8 cellular contexts compared by ENCODE assay signal in genomic region chr7:127652333-127653248, GRCh38. TPM values are rescaled to one million over a fixed set of nuclear protein-coding genes. Genes with fewer than 3 reads are reported as not detected.
DNase-seq lines count a peak whose midpoint lies in the region; ATAC-seq and TF ChIP-seq lines count a peak whose summit lies in the region.

No MANE protein-coding gene starts in this region.

- H3K36me3 ChIP-seq in SJCRH30: peaks cover 8% of the 10 kb centered on the region; the same call in 1 of the 2 replicates
- H3K36me3 ChIP-seq in neutrophil: no peaks in the 10 kb centered on the region

- H3K27me3 ChIP-seq in SJCRH30 (no peaks in the 10 kb centered on the region), neutrophil (no peaks in the 10 kb centered on the region)

- peak; percentile 75 for DNase-seq in DMS53 (lab: John Stamatoyannopoulos, UW)
- no peak for DNase-seq in DMS53 treated with DMSO at 0.1 percent for 48 hours (lab: John Stamatoyannopoulos, UW; ENCODE audit: unreplicated experiment)
- peak in 1 of 2 experiments; percentile 22 for DNase-seq in SJCRH30
- peak; percentile 37 for DNase-seq in epithelial cell of esophagus (ENCODE audit: low read depth)
- DNase-seq in GM20000 (ENCODE audit: low spot score): no peak

- H3K4me3 ChIP-seq in SJCRH30 (peak overlapping the region; percentile 89), epithelial cell of esophagus (ENCODE audit: low read length) (peak overlapping the region; percentile 93), neutrophil (ENCODE audit: low read depth in 1 of 2, low read length in 1 of 2) (peak overlapping the region; percentile 94 to 97)

- H3K9me3 ChIP-seq in SJCRH30 (replicated peaks) (no peaks in the 10 kb centered on the region), neutrophil (no peaks in the 10 kb centered on the region)

- peaks cover 9% of the 10 kb centered on the region for H3K4me1 ChIP-seq in SJCRH30
- H3K4me1 ChIP-seq in neutrophil (ENCODE audit: control insufficient read depth in 1 of 2, insufficient read depth in 1 of 2, low read depth in 1 of 2, low read length in 1 of 2): peaks cover 40 to 42% of the 10 kb centered on the region in 2 experiments

- TF ChIP-seq CTCF in epithelial cell of esophagus (IDR thresholded peaks at IDR 0.05; ENCODE audit: insufficient read depth, low read depth, low read length, missing control alignments): no peak
- TF ChIP-seq CTCF in neutrophil (IDR thresholded peaks at IDR 0.05): no peak
- no peak for TF ChIP-seq CTCF in GM20000 (IDR thresholded peaks at IDR 0.05; ENCODE audit: extremely low read depth, missing control alignments)

- peak; percentile 22 for ATAC-seq in HG02642 (IDR thresholded peaks at IDR 0.05; ENCODE audit: poor library complexity, unreplicated experiment)
- no peak for ATAC-seq in GM18873 (IDR thresholded peaks at IDR 0.05; ENCODE audit: low FRiP score, unreplicated experiment)

- H3K27ac ChIP-seq in SJCRH30 (peak overlapping the region; percentile 57), neutrophil (peak overlapping the region; percentile 80)

RNA-seq across cellular contexts. Expression of gene SND1, which starts 0.6 kb away (rescaled TPM):
- total RNA-seq in SJCRH30 (2014; rRNA removed; shearing (Covaris generic)): 146 and 147 TPM in 2 replicates

RNA-seq across cellular contexts. Expression of gene PAX4, which starts 34.6 kb away (rescaled TPM):
- total RNA-seq in SJCRH30 (2014; rRNA removed; shearing (Covaris generic)): not detected in 2 replicates

RNA-seq across cellular contexts. Expression of gene FSCN3, which starts 59.1 kb away (rescaled TPM):
- 1.6 and 1.7 TPM in 2 replicates for total RNA-seq in SJCRH30 (2014; rRNA removed; shearing (Covaris generic))

Comparison
In these comparisons a context has a peak if more than half of its experiments do, and no peak if none do; other contexts are left out.
1. DNase-seq: peak in DMS53 (single experiment) and epithelial cell of esophagus (single experiment); none in DMS53 treated with DMSO at 0.1 percent for 48 hours (single experiment) and GM20000 (single experiment).
2. Peak in every context shown above with its lines, with median percentiles within 50 percentile points of each other: H3K4me3 ChIP-seq.